13 cellular contexts compared by ENCODE assay signal in genomic region chr15:98729446-98730042, GRCh38.
DNase-seq lines count a peak whose midpoint lies in the region; ATAC-seq and TF ChIP-seq lines count a peak whose summit lies in the region.
"Had no signal": no experiment of that assay in that cellular context is flagged by ENCODE, and none has a peak within 500 bp of the region (broad histone marks: within the 10 kb centered on the region; RNA-seq: fewer than 3 reads in every experiment).

No MANE protein-coding gene starts in this region.

- DNase-seq in SJSA1 (ENCODE audit: low read depth in 1 of 2, low spot score in 2 of 2) (peak; percentile 88), esophagus squamous epithelium (lab: John Stamatoyannopoulos, UW) (no peak), tibial artery (no peak), MG63 (no peak), cortex of kidney (lab: John Stamatoyannopoulos, UW) (no peak), GDM1 (lab: John Stamatoyannopoulos, UW) (no peak)
- DNase-seq: activated CD4-positive, alpha-beta T cell treated with anti-CD3 and anti-CD28 coated beads, Interleukin-2, amount 50 U/mL, for 1 hour; cerebellar nuclear complex; NCI-H2171 treated with DMSO at 0.1 percent for 48 hours; T-cell had no signal

- H3K4me3 ChIP-seq in SJSA1 (no peak overlapping the region), esophagus squamous epithelium (no peak overlapping the region), muscle layer of duodenum (ENCODE audit: low read depth in 1 of 2, low read length in 2 of 2) (peak overlapping the region in 1 of 2 donors; percentile 1), tibial artery (no peak overlapping the region), MG63 (no peak overlapping the region)

- no peak for TF ChIP-seq CTCF in esophagus squamous epithelium (IDR thresholded peaks at IDR 0.05)
- TF ChIP-seq CTCF in tibial artery (IDR thresholded peaks at IDR 0.05) = no peak

- TF ChIP-seq POLR2A in esophagus squamous epithelium (IDR thresholded peaks at IDR 0.05) = no peak

- no peaks in the 10 kb centered on the region for H3K36me3 ChIP-seq in SJSA1
- no peaks in the 10 kb centered on the region for H3K36me3 ChIP-seq in esophagus squamous epithelium
- H3K36me3 ChIP-seq in muscle layer of duodenum (ENCODE audit: control insufficient read depth in 1 of 2, insufficient read depth in 2 of 2, low read length in 2 of 2) = peaks cover 0 to 3% of the 10 kb centered on the region in 2 donors
- no peaks in the 10 kb centered on the region for H3K36me3 ChIP-seq in tibial artery
- peaks cover 21% of the 10 kb centered on the region for H3K36me3 ChIP-seq in MG63

- 73 to 80% methylated on average over 1 to 3 of the region's 3 CpGs for WGBS in esophagus squamous epithelium, 2 donors

- H3K4me1 ChIP-seq in SJSA1 (replicated peaks) (peaks cover 57% of the 10 kb centered on the region), esophagus squamous epithelium (peaks cover 23 to 82% (median 45%) of the 10 kb centered on the region in 3 donors), muscle layer of duodenum (ENCODE audit: control insufficient read depth in 1 of 2, insufficient read depth in 2 of 2, low read length in 2 of 2) (peaks cover 32 to 37% of the 10 kb centered on the region in 2 donors), tibial artery (peaks cover 0 to 100% (median 72%) of the 10 kb centered on the region in 4 donors)

- no peak for ATAC-seq in GM21786 (IDR thresholded peaks at IDR 0.05; ENCODE audit: unreplicated experiment)
- ATAC-seq: T-cell had no signal

- H3K9me3 ChIP-seq in SJSA1 (replicated peaks) (no peaks in the 10 kb centered on the region), esophagus squamous epithelium (no peaks in the 10 kb centered on the region), muscle layer of duodenum (ENCODE audit: control insufficient read depth in 1 of 2, low read length in 2 of 2) (no peaks in the 10 kb centered on the region), tibial artery (no peaks in the 10 kb centered on the region), MG63 (peaks cover 11% of the 10 kb centered on the region)

- H3K27me3 ChIP-seq in SJSA1 (replicated peaks) (no peaks in the 10 kb centered on the region), esophagus squamous epithelium (no peaks in the 10 kb centered on the region), muscle layer of duodenum (ENCODE audit: low read depth, low read length) (no peaks in the 10 kb centered on the region), tibial artery (no peaks in the 10 kb centered on the region), MG63 (no peaks in the 10 kb centered on the region)

- intact Hi-C loops in esophagus squamous epithelium (cut with DNase I) (no loop called here), tibial artery (cut with DNase I; ENCODE audit: low total_unique reads) (no loop called here)

- H3K27ac ChIP-seq in SJSA1 = peak overlapping the region; percentile 92
- peak overlapping the region; percentile 14 to 95 (median 90) for H3K27ac ChIP-seq in esophagus squamous epithelium
- peak overlapping the region; percentile 89 for H3K27ac ChIP-seq in muscle layer of duodenum (ENCODE audit: low read length)
- peak overlapping the region; percentile 74 to 81 for H3K27ac ChIP-seq in tibial artery
- H3K27ac ChIP-seq: parathyroid adenoma had no signal

Comparison
In these comparisons a context has a peak if more than half of its experiments do, and no peak if none do; other contexts are left out.
1. DNase-seq: peak in SJSA1 (2 of 2); none in esophagus squamous epithelium (single experiment), tibial artery (0 of 2), MG63 (single experiment), cortex of kidney (single experiment) and GDM1 (single experiment).
2. Peak in every context shown above with its lines, with median percentiles within 50 percentile points of each other: H3K27ac ChIP-seq.